Comparison of ENCODE assay signal across 8 cellular contexts in genomic region chr18:10453885-10454772, GRCh38. TPM values are rescaled to one million over a fixed set of nuclear protein-coding genes. Genes with fewer than 3 reads are reported as not detected.
A peak's percentile ranks its signal among the peaks of the same experiment; 100 is the strongest.
DNase-seq lines count a peak whose midpoint lies in the region; ATAC-seq, FAIRE-seq and TF ChIP-seq lines count a peak whose summit lies in the region.

TSS of gene APCDD1 (plus strand) at chr18:10454635. CDS start at chr18:10454982, 347 bp downstream.

- peak within 1 kb of the TSS; percentile 71 for H3K4me3 Mint-ChIP-seq in MCF 10A (ENCODE audit: unreplicated experiment)

- WGBS in small intestine, 3 donors: 4 to 12% (median 9%) methylated on average over 47 to 80 of the region's 80 CpGs

- in situ Hi-C loops in KBM-7 (cut with MboI; ENCODE audit: low pct_unique_long_range_greater_than_20kb, low sequenced_read_pairs): no loop called here

- CTCF ChIA-PET in MCF 10A (lab: Yijun Ruan, JAX): interaction anchor here (0.6 to 0.7 kb wide), 2 partner anchors 11 to 483 kb away, joined by 3 read pairs; no protein-coding TSS in a partner anchor

- H3K9me3 Mint-ChIP-seq in MCF 10A (ENCODE audit: unreplicated experiment): no peaks in the 10 kb centered on the region

- ATAC-seq in GM19351 (IDR thresholded peaks at IDR 0.05; ENCODE audit: unreplicated experiment): no peak

- H3K27me3 Mint-ChIP-seq in MCF 10A (ENCODE audit: insufficient read depth, unreplicated experiment): no peaks in the 10 kb centered on the region

- H3K9ac ChIP-seq in kidney (ENCODE audit: low read length in 2 of 2): peak within 1 kb of the TSS; percentile 21 to 31

- H3K36me3 Mint-ChIP-seq in MCF 10A (ENCODE audit: insufficient read depth, unreplicated experiment): no peaks in the 10 kb centered on the region

- no peak within 1 kb of the TSS for H3K27ac Mint-ChIP-seq in MCF 10A (ENCODE audit: low read depth, unreplicated experiment)

- no peak for FAIRE-seq in kidney (lab: Jason Lieb, UNC)
- FAIRE-seq in small intestine (lab: Jason Lieb, UNC): no peak

- H3K27me3 ChIP-seq in small intestine (ENCODE audit: control insufficient read depth in 2 of 2, insufficient read depth in 2 of 2, low read length in 2 of 2): peaks cover 0 to 5% of the 10 kb centered on the region in 2 donors

- H3K4me3 ChIP-seq in kidney (ENCODE audit: low read length in 2 of 2): peak within 1 kb of the TSS; percentile 53 to 60
- peak within 1 kb of the TSS; percentile 36 to 50 for H3K4me3 ChIP-seq in small intestine (ENCODE audit: low read depth in 1 of 2, low read length in 2 of 2)

- BruUV-seq in MCF 10A (replicated peaks; lab: Mats Ljungman, UMichigan): no TSS peak

- peak within 1 kb of the TSS; percentile 47 to 61 for H3K27ac ChIP-seq in kidney (ENCODE audit: low read depth in 2 of 2, low read length in 2 of 2)
- peak within 1 kb of the TSS in 1 of 2 donors; percentile 80 for H3K27ac ChIP-seq in small intestine (ENCODE audit: low read depth in 1 of 2, low read length in 1 of 2)

- no peak for TF ChIP-seq CTCF in MCF 10A (IDR thresholded peaks at IDR 0.05; ENCODE audit: unreplicated experiment)
- TF ChIP-seq CTCF in kidney (IDR thresholded peaks at IDR 0.05; ENCODE audit: borderline replicate concordance, extremely low read depth, insufficient read depth): no peak

- H3K36me3 ChIP-seq in kidney (ENCODE audit: control insufficient read depth in 1 of 2, insufficient read depth in 2 of 2, low read length in 2 of 2) (no peaks in the 10 kb centered on the region), small intestine (ENCODE audit: control insufficient read depth in 2 of 2, insufficient read depth in 2 of 2, low read length in 2 of 2) (no peaks in the 10 kb centered on the region)

- intact Hi-C loops in MCF 10A (cut with micrococcal nuclease): no loop called here
- intact Hi-C loops in kidney (cut with DNase I): no loop called here

- no peaks in the 10 kb centered on the region for H3K9me3 ChIP-seq in kidney (ENCODE audit: control insufficient read depth in 1 of 2, low read length in 2 of 2)
- H3K9me3 ChIP-seq in small intestine (ENCODE audit: control insufficient read depth, low read depth): no peaks in the 10 kb centered on the region

- POLR2A ChIA-PET in MCF 10A (lab: Yijun Ruan, JAX): interaction anchor here (0.7 kb wide), 1 partner anchor 306 kb away, joined by 3 read pairs; no protein-coding TSS in a partner anchor

- DNase-seq in COLO668 (lab: John Stamatoyannopoulos, UW; ENCODE audit: unreplicated experiment) (peak; percentile 82), NCI-H1092 (lab: John Stamatoyannopoulos, UW) (peak; percentile 4), MCF 10A (ENCODE audit: unreplicated experiment) (no peak), kidney (peak; percentile 94), small intestine (no peak), KBM-7 (no peak), SIG-M5 (lab: John Stamatoyannopoulos, UW) (no peak)

- H3K4me1 ChIP-seq in kidney (ENCODE audit: control insufficient read depth in 1 of 2, insufficient read depth in 1 of 2, low read depth in 1 of 2, low read length in 2 of 2) (peaks cover 7 to 13% of the 10 kb centered on the region in 2 donors), small intestine (ENCODE audit: control insufficient read depth in 2 of 2, insufficient read depth in 1 of 2, low read depth in 1 of 2, low read length in 1 of 2) (peaks cover 0 to 4% of the 10 kb centered on the region in 2 donors)

- no peaks in the 10 kb centered on the region for H3K4me1 Mint-ChIP-seq in MCF 10A (ENCODE audit: insufficient read depth, unreplicated experiment)

RNA-seq across cellular contexts. Expression of gene APCDD1, which starts in this region (rescaled TPM):
- total RNA-seq in MCF 10A (2022) (0.37 and 0.54 TPM in 2 replicates), kidney (22.9 TPM)
- polyA plus RNA-seq in kidney (ENCODE audit: insufficient read depth, low read depth, low replicate concordance) (2.8 TPM), small intestine (10 to 100 TPM in 1 of 3 donors, 1 to 10 TPM in 1, under 1 TPM in 1; 0.67 to 21.6 (median 2.7) TPM)

Comparison
In these comparisons a context has a peak if more than half of its experiments do, and no peak if none do; other contexts are left out.
1. RNA of gene APCDD1 (total RNA-seq): 22.9 TPM in kidney (single experiment); 0.37 to 0.54 TPM in MCF 10A; every median in the first group is over 10 times any median in the second.
2. DNase-seq: peak in COLO668 (single experiment), NCI-H1092 (single experiment) and kidney (single experiment); none in MCF 10A (single experiment), small intestine (single experiment), KBM-7 (single experiment) and SIG-M5 (single experiment).